In the genomic region with DNA sequence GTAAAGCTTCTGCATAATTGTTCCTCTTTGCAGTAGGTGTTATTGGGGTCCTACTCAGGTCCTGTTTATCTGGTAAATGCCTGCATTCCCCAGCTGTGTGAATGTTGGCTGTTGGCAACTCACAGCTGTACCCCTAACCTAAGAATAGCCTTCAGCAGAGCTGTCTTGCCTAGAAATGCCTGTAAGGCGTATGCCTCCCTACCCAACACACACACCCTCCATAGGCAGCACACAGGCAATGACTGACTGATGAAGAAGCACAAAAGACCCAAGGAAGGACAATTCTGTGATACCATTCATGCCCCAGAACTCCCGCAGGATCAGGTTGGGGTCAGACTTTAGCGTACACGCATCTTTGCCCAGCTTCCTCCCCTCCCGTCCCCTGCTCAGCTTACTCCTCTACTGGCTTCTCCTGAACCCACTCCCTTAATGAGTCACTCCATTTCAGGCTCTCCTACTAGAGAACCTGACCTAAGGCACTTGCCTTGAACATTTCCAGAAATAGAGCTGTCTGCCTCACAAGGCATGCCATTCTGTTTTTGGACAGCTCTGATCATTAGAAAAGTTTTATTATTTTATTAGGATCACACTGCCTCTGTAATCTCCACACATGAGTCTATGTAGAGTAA, we compare ENCODE assay signal across 16 cellular contexts.
DNase-seq lines count a peak whose midpoint lies in the region; TF ChIP-seq lines count a peak whose summit lies in the region.
"Had no signal": no experiment of that assay in that cellular context is flagged by ENCODE, and none has a peak within 500 bp of the region (broad histone marks: within the 10 kb centered on the region; RNA-seq: fewer than 3 reads in every experiment).

No MANE protein-coding gene starts in this region.

- H3K9me3 ChIP-seq in Caco-2, result no peaks in the 10 kb centered on the region

- H3K27me3 ChIP-seq in Caco-2 (replicated peaks; ENCODE audit: control insufficient read depth, insufficient read depth, low read length), result no peaks in the 10 kb centered on the region

- intact Hi-C loops in Caco-2 (cut with micrococcal nuclease; ENCODE audit: unreplicated experiment), result no loop called here
- intact Hi-C loops in activated T-helper 2 cell treated with anti-CD3 and anti-CD28 coated beads, Interferon-gamma antibody, Interleukin-2, Interleukin-4, amounts not matched to agents 10 μg/mL and 5 μg/mL and 100 μg/mL, durations not matched to agents 14 hours and 24 hours and 36 hours (cut with micrococcal nuclease), result loop anchor here (5.0 kb wide), 2 partner anchors 34 to 419 kb away; no protein-coding TSS in a partner anchor

- peak overlapping the region; percentile 10 for H3K27ac Mint-ChIP-seq in Caco-2 (ENCODE audit: unreplicated experiment)
- H3K27ac Mint-ChIP-seq in HFFc6, result peak overlapping the region; percentile 90
- peak overlapping the region; percentile 20 for H3K27ac Mint-ChIP-seq in activated T-helper 2 cell treated with anti-CD3 and anti-CD28 coated beads, Interferon-gamma antibody, Interleukin-2, Interleukin-4, amounts not matched to agents 10 μg/mL and 5 μg/mL and 100 μg/mL, durations not matched to agents 14 hours and 24 hours and 36 hours

- no peak overlapping the region for H3K4me3 ChIP-seq in Caco-2 (ENCODE audit: low read depth, low read length)

- TF ChIP-seq CTCF in Caco-2 (IDR thresholded peaks at IDR 0.05; ENCODE audit: insufficient read depth in 1 of 2, low read depth in 1 of 2, low read length in 1 of 2, severe bottlenecking in 1 of 2, unreplicated experiment in 1 of 2) (no peak), HFFc6 (IDR thresholded peaks at IDR 0.05) (no peak)

- no TSS peak for BruUV-seq in Caco-2 (replicated peaks; lab: Mats Ljungman, UMichigan)

- H3K9me3 Mint-ChIP-seq in Caco-2 (ENCODE audit: unreplicated experiment) (no peaks in the 10 kb centered on the region), HFFc6 (no peaks in the 10 kb centered on the region)
- H3K9me3 Mint-ChIP-seq in activated T-helper 2 cell treated with anti-CD3 and anti-CD28 coated beads, Interferon-gamma antibody, Interleukin-2, Interleukin-4, amounts not matched to agents 10 μg/mL and 5 μg/mL and 100 μg/mL, durations not matched to agents 14 hours and 24 hours and 36 hours, result peaks cover 7% of the 10 kb centered on the region

- POLR2A ChIA-PET in Caco-2 (lab: Charles Lee), result no interaction called here

- peaks cover 24% of the 10 kb centered on the region; the same call in 1 of the 2 replicates for H3K4me1 ChIP-seq in Caco-2

- CTCF ChIA-PET in Caco-2 (lab: Charles Lee), result interaction anchor here (0.9 kb wide), 1 partner anchor 14 kb away, joined by 3 read pairs; no protein-coding TSS in a partner anchor

- H3K4me3 Mint-ChIP-seq in Caco-2 (ENCODE audit: unreplicated experiment) (no peak overlapping the region), HFFc6 (peak overlapping the region; percentile 85; the same call in 1 of the 2 replicates)
- no peak overlapping the region for H3K4me3 Mint-ChIP-seq in activated T-helper 2 cell treated with anti-CD3 and anti-CD28 coated beads, Interferon-gamma antibody, Interleukin-2, Interleukin-4, amounts not matched to agents 10 μg/mL and 5 μg/mL and 100 μg/mL, durations not matched to agents 14 hours and 24 hours and 36 hours (ENCODE audit: low read depth)
- H3K4me3 Mint-ChIP-seq: CD14-positive monocyte had no signal

- H3K27me3 Mint-ChIP-seq in Caco-2 (ENCODE audit: insufficient read depth, unreplicated experiment) (no peaks in the 10 kb centered on the region), HFFc6 (ENCODE audit: insufficient read depth) (no peaks in the 10 kb centered on the region; the same call in 1 of the 2 replicates)
- no peaks in the 10 kb centered on the region for H3K27me3 Mint-ChIP-seq in activated T-helper 2 cell treated with anti-CD3 and anti-CD28 coated beads, Interferon-gamma antibody, Interleukin-2, Interleukin-4, amounts not matched to agents 10 μg/mL and 5 μg/mL and 100 μg/mL, durations not matched to agents 14 hours and 24 hours and 36 hours (ENCODE audit: low read depth)

- H3K36me3 Mint-ChIP-seq in Caco-2 (ENCODE audit: insufficient read depth, unreplicated experiment), result no peaks in the 10 kb centered on the region
- H3K36me3 Mint-ChIP-seq in HFFc6 (ENCODE audit: low read depth), result peaks cover 8% of the 10 kb centered on the region; the same call in 1 of the 2 replicates
- H3K36me3 Mint-ChIP-seq in activated T-helper 2 cell treated with anti-CD3 and anti-CD28 coated beads, Interferon-gamma antibody, Interleukin-2, Interleukin-4, amounts not matched to agents 10 μg/mL and 5 μg/mL and 100 μg/mL, durations not matched to agents 14 hours and 24 hours and 36 hours (ENCODE audit: low read depth), result no peaks in the 10 kb centered on the region
- H3K36me3 Mint-ChIP-seq: CD14-positive monocyte had no signal

- H3K4me1 Mint-ChIP-seq in Caco-2 (ENCODE audit: low read depth, unreplicated experiment), result peaks cover 28% of the 10 kb centered on the region
- H3K4me1 Mint-ChIP-seq in HFFc6 (ENCODE audit: low read depth), result peaks cover 58% of the 10 kb centered on the region
- peaks cover 40% of the 10 kb centered on the region for H3K4me1 Mint-ChIP-seq in activated T-helper 2 cell treated with anti-CD3 and anti-CD28 coated beads, Interferon-gamma antibody, Interleukin-2, Interleukin-4, amounts not matched to agents 10 μg/mL and 5 μg/mL and 100 μg/mL, durations not matched to agents 14 hours and 24 hours and 36 hours (ENCODE audit: low read depth)

- no peaks in the 10 kb centered on the region for H3K36me3 ChIP-seq in Caco-2 (ENCODE audit: control insufficient read depth, insufficient read depth, low read length)

- DNase-seq in Caco-2 (no peak), HFFc6 (no peak), kidney glomerular epithelial cell (lab: John Stamatoyannopoulos, UW) (peak; percentile 19), DMS53 (lab: John Stamatoyannopoulos, UW) (no peak), NCI-H510A (lab: John Stamatoyannopoulos, UW) (no peak), NCI-H526 (lab: John Stamatoyannopoulos, UW) (no peak), 8988T (no peak)
- no peak for DNase-seq in activated T-helper 2 cell treated with anti-CD3 and anti-CD28 coated beads, Interferon-gamma antibody, Interleukin-2, Interleukin-4, amounts not matched to agents 10 μg/mL and 5 μg/mL and 100 μg/mL, durations not matched to agents 14 hours and 24 hours and 36 hours (ENCODE audit: low spot score)
- DNase-seq: GOT3, NCI-H1048, NCI-H146, NCI-H2107, NCI-H226, SHP77 treated with DMSO at 0.1 percent for 48 hours, SW 1271 had no signal

Comparison
In these comparisons a context has a peak if more than half of its experiments do, and no peak if none do; other contexts are left out.
1. H3K27ac Mint-ChIP-seq: peak in every context shown above with its lines; median percentile 90 in HFFc6; 20 in activated T-helper 2 cell treated with anti-CD3 and anti-CD28 coated beads, Interferon-gamma antibody, Interleukin-2, Interleukin-4, amounts not matched to agents 10 μg/mL and 5 μg/mL and 100 μg/mL, durations not matched to agents 14 hours and 24 hours and 36 hours; 10 in Caco-2.